ENCODE assay signal across 8 cellular contexts in genomic region chr9:77841739-77842386, GRCh38.
DNase-seq lines count a peak whose midpoint lies in the region; ATAC-seq, FAIRE-seq and TF ChIP-seq lines count a peak whose summit lies in the region.

No MANE protein-coding gene starts in this region.

- no peaks in the 10 kb centered on the region for H3K27me3 ChIP-seq in Caco-2 (replicated peaks; ENCODE audit: control insufficient read depth, insufficient read depth, low read length)

- no peaks in the 10 kb centered on the region for H3K36me3 ChIP-seq in Caco-2 (ENCODE audit: control insufficient read depth, insufficient read depth, low read length)

- H3K9me3 ChIP-seq in Caco-2 = no peaks in the 10 kb centered on the region

- H3K4me1 ChIP-seq in Caco-2 = no peaks in the 10 kb centered on the region

- no peak overlapping the region for H3K27ac Mint-ChIP-seq in Caco-2 (ENCODE audit: unreplicated experiment)

- H3K9me3 Mint-ChIP-seq in Caco-2 (ENCODE audit: unreplicated experiment) = no peaks in the 10 kb centered on the region

- no peak for DNase-seq in GM12891 (ENCODE audit: insufficient read length, low spot score)
- DNase-seq in OCI-M1 (lab: John Stamatoyannopoulos, UW) = peak; percentile 66
- no peak for DNase-seq in NCI-H1092 (lab: John Stamatoyannopoulos, UW)
- DNase-seq in Caco-2 = no peak

- CTCF ChIA-PET in Caco-2 (lab: Charles Lee) = no interaction called here

- intact Hi-C loops in Caco-2 (cut with micrococcal nuclease; ENCODE audit: unreplicated experiment) = no loop called here

- POLR2A ChIA-PET in Caco-2 (lab: Charles Lee) = no interaction called here

- no peaks in the 10 kb centered on the region for H3K27me3 Mint-ChIP-seq in Caco-2 (ENCODE audit: insufficient read depth, unreplicated experiment)

- peak; percentile 89 for ATAC-seq in GM21825 (IDR thresholded peaks at IDR 0.05; ENCODE audit: unreplicated experiment)
- no peak for ATAC-seq in HG02981 (IDR thresholded peaks at IDR 0.05; ENCODE audit: unreplicated experiment)
- no peak for ATAC-seq in HG03097 (IDR thresholded peaks at IDR 0.05; ENCODE audit: low FRiP score, unreplicated experiment)

- BruUV-seq in Caco-2 (replicated peaks; lab: Mats Ljungman, UMichigan) = no TSS peak

- FAIRE-seq in GM12891 (lab: Jason Lieb, UNC) (peak; percentile 73), islet of Langerhans (lab: Jason Lieb, UNC) (peak; percentile 47)

- no peak for TF ChIP-seq CTCF in Caco-2 (IDR thresholded peaks at IDR 0.05; ENCODE audit: insufficient read depth in 1 of 2, low read depth in 1 of 2, low read length in 1 of 2, severe bottlenecking in 1 of 2, unreplicated experiment in 1 of 2)

- H3K4me3 Mint-ChIP-seq in Caco-2 (ENCODE audit: unreplicated experiment) = no peak overlapping the region

- no peaks in the 10 kb centered on the region for H3K4me1 Mint-ChIP-seq in Caco-2 (ENCODE audit: low read depth, unreplicated experiment)

- H3K36me3 Mint-ChIP-seq in Caco-2 (ENCODE audit: insufficient read depth, unreplicated experiment) = no peaks in the 10 kb centered on the region

- H3K4me3 ChIP-seq in Caco-2 (ENCODE audit: low read depth, low read length) = no peak overlapping the region

- TF ChIP-seq POLR2A in GM12891 (IDR thresholded peaks at IDR 0.05; ENCODE audit: low read depth, low read length) = no peak

TF ChIP-seq in GM12891, 5 proteins besides CTCF, POLR2A, EP300 and RAD21:
- peak; percentile 94 for TF ChIP-seq SPI1 (IDR thresholded peaks at IDR 0.05; ENCODE audit: low read depth, low read length)
- TF ChIP-seq POU2F2 (IDR thresholded peaks at IDR 0.05; ENCODE audit: low read depth, low read length) = no peak
